10 cellular contexts compared by ENCODE assay signal in genomic region chr14:71143391-71144290, GRCh38.
A peak's percentile ranks its signal among the peaks of the same experiment; 100 is the strongest.
DNase-seq lines count a peak whose midpoint lies in the region; ATAC-seq, FAIRE-seq and TF ChIP-seq lines count a peak whose summit lies in the region.
"Had no signal": no experiment of that assay in that cellular context is flagged by ENCODE, and none has a peak within 500 bp of the region (broad histone marks: within the 10 kb centered on the region; RNA-seq: fewer than 3 reads in every experiment).

No MANE protein-coding gene starts in this region.

- no peak for TF ChIP-seq POLR2A in GM18505 (IDR thresholded peaks at IDR 0.05; ENCODE audit: borderline replicate concordance, extremely low read depth, insufficient read depth, insufficient read length)

- no peak overlapping the region for H3K4me3 ChIP-seq in ascending aorta

- no peaks in the 10 kb centered on the region for H3K27me3 ChIP-seq in ascending aorta

- peaks cover 50% of the 10 kb centered on the region for H3K4me1 Mint-ChIP-seq in T-helper 1 cell treated with Interleukin-12 subunit alpha and Interleukin-12 subunit beta and Interleukin-4 antibody, amounts not matched to agents 30 μg/mL and 1 μg/mL, for 36 hours (ENCODE audit: low read depth)

- ATAC-seq in sciatic nerve, result peak; percentile 22
- no peak for ATAC-seq in GM18505 (IDR thresholded peaks at IDR 0.05; ENCODE audit: unreplicated experiment)

- H3K4me1 ChIP-seq in ascending aorta, result no peaks in the 10 kb centered on the region

- peak overlapping the region; percentile 95 for H3K27ac Mint-ChIP-seq in T-helper 1 cell treated with Interleukin-12 subunit alpha and Interleukin-12 subunit beta and Interleukin-4 antibody, amounts not matched to agents 30 μg/mL and 1 μg/mL, for 36 hours
- H3K27ac Mint-ChIP-seq: activated B cell treated with CpG ODN at 0.5 μM for 24 hours had no signal

- peak; percentile 64 for FAIRE-seq in GM19239 (lab: Jason Lieb, UNC)
- FAIRE-seq: H54 had no signal

- no peaks in the 10 kb centered on the region for H3K9me3 Mint-ChIP-seq in T-helper 1 cell treated with Interleukin-12 subunit alpha and Interleukin-12 subunit beta and Interleukin-4 antibody, amounts not matched to agents 30 μg/mL and 1 μg/mL, for 36 hours
- H3K9me3 Mint-ChIP-seq: activated B cell treated with CpG ODN at 0.5 μM for 24 hours had no signal

- no peak for DNase-seq in GM19239 (ENCODE audit: insufficient read length, low spot score)
- peak; percentile 8 for DNase-seq in effector CD4-positive, alpha-beta T cell
- no peak for DNase-seq in sciatic nerve (ENCODE audit: low spot score)
- DNase-seq in NCI-H146 (lab: John Stamatoyannopoulos, UW), result no peak
- no peak for DNase-seq in ascending aorta (ENCODE audit: low spot score in 2 of 2)
- no peak for DNase-seq in HPDE6-E6E7 (ENCODE audit: extremely low spot score)
- DNase-seq: activated B cell treated with CpG ODN at 0.5 μM for 24 hours had no signal

- H3K36me3 Mint-ChIP-seq in T-helper 1 cell treated with Interleukin-12 subunit alpha and Interleukin-12 subunit beta and Interleukin-4 antibody, amounts not matched to agents 30 μg/mL and 1 μg/mL, for 36 hours (ENCODE audit: low read depth), result no peaks in the 10 kb centered on the region

- intact Hi-C loops in sciatic nerve (cut with DNase I), result loop anchor here (10.0 kb wide), 1 partner anchor 181 kb away; the partner anchor contains the start of gene SIPA1L1
- intact Hi-C loops in ascending aorta (cut with DNase I), result no loop called here

- TF ChIP-seq CTCF in ascending aorta (IDR thresholded peaks at IDR 0.05), result no peak

- H3K36me3 ChIP-seq in ascending aorta, result no peaks in the 10 kb centered on the region

- peak overlapping the region; percentile 54 for H3K4me3 Mint-ChIP-seq in T-helper 1 cell treated with Interleukin-12 subunit alpha and Interleukin-12 subunit beta and Interleukin-4 antibody, amounts not matched to agents 30 μg/mL and 1 μg/mL, for 36 hours
- H3K4me3 Mint-ChIP-seq: activated B cell treated with CpG ODN at 0.5 μM for 24 hours had no signal

- H3K27me3 Mint-ChIP-seq in T-helper 1 cell treated with Interleukin-12 subunit alpha and Interleukin-12 subunit beta and Interleukin-4 antibody, amounts not matched to agents 30 μg/mL and 1 μg/mL, for 36 hours (ENCODE audit: low read depth), result no peaks in the 10 kb centered on the region
- H3K27me3 Mint-ChIP-seq: activated B cell treated with CpG ODN at 0.5 μM for 24 hours had no signal

- no peak overlapping the region for H3K27ac ChIP-seq in ascending aorta

- no peaks in the 10 kb centered on the region for H3K9me3 ChIP-seq in ascending aorta
